In the genomic region with DNA sequence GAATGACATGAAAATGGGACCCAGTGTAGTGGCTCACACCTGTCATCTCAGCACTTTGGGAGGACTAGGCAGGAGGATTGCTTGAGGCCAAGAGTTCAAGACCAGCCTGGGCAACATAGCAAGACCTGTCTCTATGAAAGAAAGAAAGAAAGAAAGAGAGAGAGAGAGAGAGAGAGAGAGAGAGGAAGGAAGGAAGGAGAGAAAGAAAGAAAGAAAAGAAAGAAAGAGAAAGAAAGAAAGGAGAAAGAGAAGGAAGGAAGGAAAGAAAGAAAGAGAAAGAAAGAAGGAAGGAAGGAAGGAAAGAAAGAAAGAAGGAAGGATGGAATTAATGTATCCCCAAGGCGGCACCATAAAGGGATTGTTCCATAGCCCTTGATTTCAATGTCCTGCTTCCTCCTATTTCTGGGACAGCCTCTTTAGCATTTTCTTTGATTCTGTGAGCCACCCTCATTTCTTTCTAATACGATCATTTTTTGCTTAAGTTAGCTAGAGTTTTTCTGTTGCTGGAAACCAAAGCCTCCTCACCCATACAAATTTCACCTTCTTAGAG, we compare ENCODE assay signal across 8 cellular contexts.
DNase-seq lines count a peak whose midpoint lies in the region; ATAC-seq, FAIRE-seq and TF ChIP-seq lines count a peak whose summit lies in the region.
"Not testable (repeated sequence)": the region's sequence is repeated elsewhere in the genome, so short reads cannot be mapped to it uniquely, and the experiment has no call there.

No MANE protein-coding gene starts in this region.

- H2AK5ac ChIP-seq in mesenchymal stem cell (ENCODE audit: low read length, severe bottlenecking), result peak overlapping the region; percentile 92

- intact Hi-C loops in K562 (cut with micrococcal nuclease); heart left ventricle (cut with DNase I): not testable (repeated sequence)

- peak overlapping the region; percentile 2 for H3K27ac Mint-ChIP-seq in T-helper 2 cell treated with Interferon-gamma antibody and Interleukin-4, amounts not matched to agents 5 μg/mL and 100 μg/mL, for 36 hours
- H3K27ac Mint-ChIP-seq in immature natural killer cell, result not testable (repeated sequence)
- peak overlapping the region; percentile 40 for H3K27ac Mint-ChIP-seq in neural crest cell (ENCODE audit: unreplicated experiment)

- not testable (repeated sequence) for H3K9me3 Mint-ChIP-seq in T-helper 2 cell treated with Interferon-gamma antibody and Interleukin-4, amounts not matched to agents 5 μg/mL and 100 μg/mL, for 36 hours; neural crest cell
- H3K9me3 Mint-ChIP-seq in immature natural killer cell, result peaks cover 0 to 11% (median 0%) of the 10 kb centered on the region in 6 donors

- not testable (repeated sequence) for TF ChIP-seq EP300 in K562 (IDR thresholded peaks at IDR 0.05; ENCODE audit: low read length)

- peak overlapping the region in 2 of 11 experiments; percentile 20 to 27; a peak in 2 of 22 replicates for H3K27ac ChIP-seq in BLaER1 treated with 17β-estradiol and CSF1 and Interleukin-3, amounts not matched to agents 10 nM and 100 nM
- not testable (repeated sequence) for H3K27ac ChIP-seq in K562 (ENCODE audit: extremely low read depth, low read depth, low read length); mesenchymal stem cell (ENCODE audit: low read length, poor library complexity, severe bottlenecking)
- H3K27ac ChIP-seq in heart left ventricle (peak overlapping the region; percentile 38 to 98 (median 87)), right atrium auricular region (peak overlapping the region; percentile 76 to 92)

- not testable (repeated sequence) for H3K79me2 ChIP-seq in K562 (ENCODE audit: control insufficient read depth, insufficient read depth, low read length)

- not testable (repeated sequence) for BruUV-seq in K562 (replicated peaks; lab: Mats Ljungman, UMichigan)

- not testable (repeated sequence) for H3K23ac ChIP-seq in mesenchymal stem cell (ENCODE audit: low read length in 2 of 2)

- not testable (repeated sequence) for H3K14ac ChIP-seq in mesenchymal stem cell (ENCODE audit: low read length in 2 of 2)

- CTCF ChIA-PET in K562 (lab: Yijun Ruan, JAX; ENCODE audit: low intra/inter-chr PET ratio), result not testable (repeated sequence)

- not testable (repeated sequence) for H2BK12ac ChIP-seq in mesenchymal stem cell (ENCODE audit: low read length in 2 of 2)

- not testable (repeated sequence) for TF ChIP-seq CTCF in K562 (IDR thresholded peaks at IDR 0.05 in 2 of 3, conservative IDR thresholded peaks at IDR 0.05 in 1 of 3; ENCODE audit: insufficient read depth in 2 of 3, low read depth in 1 of 3, low read length in 3 of 3); heart left ventricle (IDR thresholded peaks at IDR 0.05); right atrium auricular region (IDR thresholded peaks at IDR 0.05); neural crest cell (conservative IDR thresholded peaks at IDR 0.05)

- H4K8ac ChIP-seq in mesenchymal stem cell (ENCODE audit: low read length), result not testable (repeated sequence)

- H3K4me3 ChIP-seq in BLaER1 treated with 17β-estradiol and CSF1 and Interleukin-3, amounts not matched to agents 10 nM and 100 nM; K562; heart left ventricle; right atrium auricular region; mesenchymal stem cell (ENCODE audit: insufficient read depth in 1 of 2, low read depth in 1 of 2, low read length in 2 of 2): not testable (repeated sequence)

- FAIRE-seq in K562 (lab: Jason Lieb, UNC), result not testable (repeated sequence)

- not testable (repeated sequence) for H3K36me3 Mint-ChIP-seq in T-helper 2 cell treated with Interferon-gamma antibody and Interleukin-4, amounts not matched to agents 5 μg/mL and 100 μg/mL, for 36 hours (ENCODE audit: low read depth); immature natural killer cell; neural crest cell (ENCODE audit: low read depth)

- peaks cover 83% of the 10 kb centered on the region for H3K27me3 Mint-ChIP-seq in T-helper 2 cell treated with Interferon-gamma antibody and Interleukin-4, amounts not matched to agents 5 μg/mL and 100 μg/mL, for 36 hours (ENCODE audit: low read depth)
- H3K27me3 Mint-ChIP-seq in immature natural killer cell (ENCODE audit: low read depth in 3 of 3), result peaks cover 38 to 43% (median 42%) of the 10 kb centered on the region in 3 donors
- not testable (repeated sequence) for H3K27me3 Mint-ChIP-seq in neural crest cell (ENCODE audit: low read depth)

- ATAC-seq in K562, heart left ventricle: not testable (repeated sequence)

- peak overlapping the region in 10 of 11 experiments; percentile 25 to 97 (median 78); a peak in 21 of 22 replicates for H3K4me2 ChIP-seq in BLaER1 treated with 17β-estradiol and CSF1 and Interleukin-3, amounts not matched to agents 10 nM and 100 nM
- H3K4me2 ChIP-seq in K562 (ENCODE audit: insufficient read depth, low read length); mesenchymal stem cell (ENCODE audit: low read length, poor library complexity, severe bottlenecking): not testable (repeated sequence)

- not testable (repeated sequence) for H2AFZ ChIP-seq in K562 (ENCODE audit: low read depth, low read length); mesenchymal stem cell (ENCODE audit: low read depth, low read length)

- H3K4ac ChIP-seq in mesenchymal stem cell (ENCODE audit: low read depth in 1 of 2, low read length in 2 of 2), result not testable (repeated sequence)

- in situ Hi-C loops in K562 (cut with MboI), result not testable (repeated sequence)

- H2BK5ac ChIP-seq in mesenchymal stem cell (ENCODE audit: low read depth, low read length, poor library complexity, severe bottlenecking), result not testable (repeated sequence)

- H3K9me3 ChIP-seq in BLaER1 treated with 17β-estradiol and CSF1 and Interleukin-3, amounts not matched to agents 10 nM and 100 nM (replicated peaks in 1 of 11); K562 (replicated peaks; ENCODE audit: control insufficient read depth, insufficient read depth, low read depth, low read length); heart left ventricle; right atrium auricular region; mesenchymal stem cell (ENCODE audit: control insufficient read depth, low read length): not testable (repeated sequence)

- not testable (repeated sequence) for H4K91ac ChIP-seq in mesenchymal stem cell (ENCODE audit: low read length)

- TF ChIP-seq RAD21 in K562 (CRISPR knock-in tag; conservative IDR thresholded peaks at IDR 0.05 in 1 of 2, IDR thresholded peaks at IDR 0.05 in 1 of 2), result not testable (repeated sequence)

- H3K9ac ChIP-seq in BLaER1 treated with 17β-estradiol and CSF1 and Interleukin-3, amounts not matched to agents 10 nM and 100 nM; K562 (ENCODE audit: insufficient read depth in 1 of 2, low read depth in 2 of 2, low read length in 2 of 2); mesenchymal stem cell (ENCODE audit: low read length): not testable (repeated sequence)

- H3K4me3 Mint-ChIP-seq in T-helper 2 cell treated with Interferon-gamma antibody and Interleukin-4, amounts not matched to agents 5 μg/mL and 100 μg/mL, for 36 hours; neural crest cell: not testable (repeated sequence)
- H3K4me3 Mint-ChIP-seq in immature natural killer cell, result peak overlapping the region; percentile 21 to 77 (median 34)

- not testable (repeated sequence) for H3K27me3 ChIP-seq in BLaER1 treated with 17β-estradiol and CSF1 and Interleukin-3, amounts not matched to agents 10 nM and 100 nM; heart left ventricle; right atrium auricular region; mesenchymal stem cell (ENCODE audit: control insufficient read depth in 1 of 2, insufficient read depth in 1 of 2, low read length in 2 of 2)
- H3K27me3 ChIP-seq in K562 (ENCODE audit: control insufficient read depth in 2 of 2, insufficient read depth in 2 of 2, low read length in 2 of 2), result peaks cover 5 to 39% of the 10 kb centered on the region in 2 experiments; a peak in 4 of 5 replicates

- DNase-seq in T-helper 2 cell treated with Interferon-gamma antibody and Interleukin-4, amounts not matched to agents 5 μg/mL and 100 μg/mL, for 36 hours (ENCODE audit: low spot score); K562 (ENCODE audit: extremely low read depth in 1 of 4, low spot score in 3 of 4); heart left ventricle; right atrium auricular region (ENCODE audit: low spot score); immature natural killer cell; mesenchymal stem cell; neural crest cell (ENCODE audit: low read depth, low spot score): not testable (repeated sequence)

- H4K20me1 ChIP-seq in BLaER1 treated with 17β-estradiol and CSF1 and Interleukin-3, amounts not matched to agents 10 nM and 100 nM; K562 (replicated peaks; ENCODE audit: control insufficient read depth, insufficient read depth, low read length): not testable (repeated sequence)

- POLR2A ChIA-PET in K562 (lab: Yijun Ruan, JAX), result not testable (repeated sequence)

- H3K9me1 ChIP-seq in K562 (ENCODE audit: control insufficient read depth, insufficient read depth, low read length), result not testable (repeated sequence)

- peaks cover 50 to 72% (median 69%) of the 10 kb centered on the region in 10 experiments for H3K4me1 ChIP-seq in BLaER1 treated with 17β-estradiol and CSF1 and Interleukin-3, amounts not matched to agents 10 nM and 100 nM
- not testable (repeated sequence) for H3K4me1 ChIP-seq in K562 (replicated peaks in 1 of 2; ENCODE audit: control insufficient read depth in 2 of 2, insufficient read depth in 2 of 2, low read length in 2 of 2)
- peaks cover 0 to 49% (median 16%) of the 10 kb centered on the region in 12 donors for H3K4me1 ChIP-seq in heart left ventricle
- peaks cover 0 to 41% of the 10 kb centered on the region in 2 donors for H3K4me1 ChIP-seq in right atrium auricular region
- H3K4me1 ChIP-seq in mesenchymal stem cell (ENCODE audit: control insufficient read depth, insufficient read depth, low read depth, low read length), result peaks cover 19% of the 10 kb centered on the region

- WGBS in K562 (ENCODE audit: insufficient coverage, low coverage, missing lambda C conversion rate), result 3% methylated on average over 2 of the region's 2 CpGs
- WGBS in heart left ventricle, 4 donors, result 73 to 92% (median 81%) methylated on average over 2 of the region's 2 CpGs
- WGBS in mesenchymal stem cell, result 100% methylated on average over 1 of the region's 2 CpGs

- H2BK15ac ChIP-seq in mesenchymal stem cell (ENCODE audit: low read depth, poor library complexity, severe bottlenecking), result not testable (repeated sequence)

- peaks cover 23% of the 10 kb centered on the region for H3K4me1 Mint-ChIP-seq in T-helper 2 cell treated with Interferon-gamma antibody and Interleukin-4, amounts not matched to agents 5 μg/mL and 100 μg/mL, for 36 hours (ENCODE audit: low read depth)
- peaks cover 34 to 45% of the 10 kb centered on the region in 2 donors for H3K4me1 Mint-ChIP-seq in immature natural killer cell
- H3K4me1 Mint-ChIP-seq in neural crest cell, result peaks cover 24% of the 10 kb centered on the region

- not testable (repeated sequence) for H3K36me3 ChIP-seq in BLaER1 treated with 17β-estradiol and CSF1 and Interleukin-3, amounts not matched to agents 10 nM and 100 nM; K562 (ENCODE audit: control insufficient read depth, insufficient read depth, low read length); heart left ventricle; right atrium auricular region; mesenchymal stem cell (ENCODE audit: control insufficient read depth in 1 of 2, insufficient read depth in 2 of 2, low read depth in 1 of 2, low read length in 2 of 2)

- not testable (repeated sequence) for H2BK120ac ChIP-seq in mesenchymal stem cell (ENCODE audit: low read depth, low read length)

- not testable (repeated sequence) for H3K18ac ChIP-seq in mesenchymal stem cell (ENCODE audit: low read depth in 1 of 2, low read length in 2 of 2)

- not testable (repeated sequence) for H3K79me1 ChIP-seq in mesenchymal stem cell (replicated peaks; ENCODE audit: low read length, poor library complexity, severe bottlenecking)

- TF ChIP-seq POLR2A in K562 (conservative IDR thresholded peaks at IDR 0.05); heart left ventricle (IDR thresholded peaks at IDR 0.05): not testable (repeated sequence)
